ENCODE assay signal across 12 cellular contexts in the genomic region with DNA sequence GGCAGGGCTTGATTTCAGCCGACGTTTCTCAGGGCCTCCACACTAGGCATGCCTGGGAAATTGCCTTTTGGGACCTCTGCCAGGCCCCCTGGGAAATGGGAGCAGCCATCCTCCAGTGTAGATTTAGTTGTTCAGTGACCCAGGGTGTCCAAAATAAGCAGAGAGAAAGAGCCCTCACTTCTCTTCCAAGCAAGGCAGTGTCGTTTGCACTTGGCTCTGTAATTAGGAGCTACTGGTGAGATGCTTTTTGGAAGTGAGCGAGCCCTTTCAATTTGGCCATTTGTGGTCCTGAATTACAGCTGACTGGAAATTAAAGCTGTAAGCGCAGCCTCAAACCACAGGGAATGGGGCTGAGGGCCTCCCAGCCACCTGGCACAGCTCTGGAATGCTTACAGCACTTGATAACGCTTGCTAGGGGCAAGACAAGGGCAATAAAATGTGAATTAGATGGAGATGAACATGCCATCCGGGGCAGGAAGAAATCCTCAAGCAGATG.
DNase-seq lines count a peak whose midpoint lies in the region; ATAC-seq and TF ChIP-seq lines count a peak whose summit lies in the region.
"Had no signal": no experiment of that assay in that cellular context is flagged by ENCODE, and none has a peak within 500 bp of the region (broad histone marks: within the 10 kb centered on the region; RNA-seq: fewer than 3 reads in every experiment).

No MANE protein-coding gene starts in this region.

- H3K9me3 ChIP-seq in AG04450 (ENCODE audit: control insufficient read depth, insufficient read depth, low read length): no peaks in the 10 kb centered on the region

- POLR2A ChIA-PET in AG04450 (lab: Yijun Ruan, JAX): interaction anchor here (0.5 kb wide), 1 partner anchor 201 kb away, joined by 7 read pairs; no protein-coding TSS in a partner anchor

- in situ Hi-C loops in GM13977 (cut with MboI; ENCODE audit: low pct_unique_long_range_greater_than_20kb, low sequenced_read_pairs, unreplicated experiment): no loop called here

- no peak overlapping the region for H3K4me3 ChIP-seq in AG04450 (ENCODE audit: low read depth, low read length)
- H3K4me3 ChIP-seq: dorsolateral prefrontal cortex had no signal

- H3K27me3 ChIP-seq in AG04450 (ENCODE audit: control insufficient read depth, insufficient read depth, low read length): peaks cover 11% of the 10 kb centered on the region

- CTCF ChIA-PET in AG04450 (lab: Charles Lee): no interaction called here

- no peak for TF ChIP-seq CTCF in AG04450 (IDR thresholded peaks at IDR 0.05; ENCODE audit: low read depth, low read length)
- TF ChIP-seq CTCF in GM13977 (IDR thresholded peaks at IDR 0.05; ENCODE audit: extremely low read depth, insufficient read depth, missing control alignments): no peak

- H3K27ac ChIP-seq in AG04450 (ENCODE audit: low read depth, low read length): peak overlapping the region; percentile 2

- ATAC-seq in GM18519 (IDR thresholded peaks at IDR 0.05; ENCODE audit: low FRiP score, unreplicated experiment): no peak
- ATAC-seq in HG03442 (IDR thresholded peaks at IDR 0.05; ENCODE audit: unreplicated experiment): no peak
- ATAC-seq: activated naive CD4-positive, alpha-beta T cell treated with anti-CD3 and anti-CD28 coated beads, Interleukin-2, amount 50 U/mL, for 72 hours; HepG2 had no signal

- DNase-seq in AG04450 (ENCODE audit: low read depth, low spot score) (no peak), NCI-H146 treated with DMSO at 0.1 percent for 48 hours (lab: John Stamatoyannopoulos, UW; ENCODE audit: unreplicated experiment) (peak; percentile 48), amniotic epithelial cell (ENCODE audit: low read depth) (peak; percentile 3), midbrain (lab: John Stamatoyannopoulos, UW) (peak; percentile 7), RKO (ENCODE audit: low spot score) (no peak), GM13977 (ENCODE audit: low spot score) (no peak)
- DNase-seq: T-helper 2 cell had no signal

Comparison
In these comparisons a context has a peak if more than half of its experiments do, and no peak if none do; other contexts are left out.
1. DNase-seq: peak in NCI-H146 treated with DMSO at 0.1 percent for 48 hours (single experiment), amniotic epithelial cell (single experiment) and midbrain (single experiment); none in AG04450 (single experiment), RKO (single experiment) and GM13977 (single experiment).